Comparison of ENCODE assay signal across 1 cellular context in the genomic region with DNA sequence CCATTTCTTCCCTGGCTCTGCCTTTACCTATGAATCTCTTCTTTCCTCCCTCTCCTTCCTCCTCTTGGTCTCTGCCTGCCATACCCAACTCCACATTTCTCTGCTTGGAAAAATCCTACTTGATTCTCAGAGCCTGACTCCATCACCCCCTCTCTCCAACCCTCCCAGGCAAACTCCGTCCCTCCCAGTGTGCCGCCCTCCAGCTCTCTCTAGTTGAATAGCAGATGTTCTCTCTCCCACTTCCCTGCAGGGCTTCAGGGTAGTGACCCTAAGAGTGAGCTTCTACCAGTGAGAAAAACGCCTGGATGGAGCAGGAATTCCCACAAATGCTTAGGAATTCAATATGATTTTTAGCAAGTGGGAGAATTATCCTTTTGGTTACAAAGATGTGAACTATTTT.
TF ChIP-seq lines count a peak whose summit lies in the region.

No MANE protein-coding gene starts in this region.

TF ChIP-seq in WTC11, 78 proteins besides CTCF, POLR2A, EP300 and RAD21 (continued from another document):
- TF ChIP-seq, protein P1, sequence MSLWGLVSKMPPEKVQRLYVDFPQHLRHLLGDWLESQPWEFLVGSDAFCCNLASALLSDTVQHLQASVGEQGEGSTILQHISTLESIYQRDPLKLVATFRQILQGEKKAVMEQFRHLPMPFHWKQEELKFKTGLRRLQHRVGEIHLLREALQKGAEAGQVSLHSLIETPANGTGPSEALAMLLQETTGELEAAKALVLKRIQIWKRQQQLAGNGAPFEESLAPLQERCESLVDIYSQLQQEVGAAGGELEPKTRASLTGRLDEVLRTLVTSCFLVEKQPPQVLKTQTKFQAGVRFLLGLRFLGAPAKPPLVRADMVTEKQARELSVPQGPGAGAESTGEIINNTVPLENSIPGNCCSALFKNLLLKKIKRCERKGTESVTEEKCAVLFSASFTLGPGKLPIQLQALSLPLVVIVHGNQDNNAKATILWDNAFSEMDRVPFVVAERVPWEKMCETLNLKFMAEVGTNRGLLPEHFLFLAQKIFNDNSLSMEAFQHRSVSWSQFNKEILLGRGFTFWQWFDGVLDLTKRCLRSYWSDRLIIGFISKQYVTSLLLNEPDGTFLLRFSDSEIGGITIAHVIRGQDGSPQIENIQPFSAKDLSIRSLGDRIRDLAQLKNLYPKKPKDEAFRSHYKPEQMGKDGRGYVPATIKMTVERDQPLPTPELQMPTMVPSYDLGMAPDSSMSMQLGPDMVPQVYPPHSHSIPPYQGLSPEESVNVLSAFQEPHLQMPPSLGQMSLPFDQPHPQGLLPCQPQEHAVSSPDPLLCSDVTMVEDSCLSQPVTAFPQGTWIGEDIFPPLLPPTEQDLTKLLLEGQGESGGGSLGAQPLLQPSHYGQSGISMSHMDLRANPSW (CRISPR knock-in tag; conservative IDR thresholded peaks at IDR 0.05; ENCODE audit: low read depth), result no peak
- no peak for TF ChIP-seq JAZF1 (CRISPR knock-in tag; IDR thresholded peaks at IDR 0.05)
- no peak for TF ChIP-seq ZNF396 (CRISPR knock-in tag; IDR thresholded peaks at IDR 0.05; ENCODE audit: borderline replicate concordance)
- no peak for TF ChIP-seq TCF7 (CRISPR knock-in tag; IDR thresholded peaks at IDR 0.05; ENCODE audit: low read depth)
- no peak for TF ChIP-seq SMAD4 (CRISPR knock-in tag; IDR thresholded peaks at IDR 0.05)
- TF ChIP-seq, protein P2, sequence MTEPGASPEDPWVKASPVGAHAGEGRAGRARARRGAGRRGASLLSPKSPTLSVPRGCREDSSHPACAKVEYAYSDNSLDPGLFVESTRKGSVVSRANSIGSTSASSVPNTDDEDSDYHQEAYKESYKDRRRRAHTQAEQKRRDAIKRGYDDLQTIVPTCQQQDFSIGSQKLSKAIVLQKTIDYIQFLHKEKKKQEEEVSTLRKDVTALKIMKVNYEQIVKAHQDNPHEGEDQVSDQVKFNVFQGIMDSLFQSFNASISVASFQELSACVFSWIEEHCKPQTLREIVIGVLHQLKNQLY (CRISPR knock-in tag; IDR thresholded peaks at IDR 0.05), result no peak
- TF ChIP-seq SP1 (CRISPR knock-in tag; conservative IDR thresholded peaks at IDR 0.05), result no peak
- no peak for TF ChIP-seq ZNF121 (CRISPR knock-in tag; IDR thresholded peaks at IDR 0.05)
- TF ChIP-seq, protein P3, sequence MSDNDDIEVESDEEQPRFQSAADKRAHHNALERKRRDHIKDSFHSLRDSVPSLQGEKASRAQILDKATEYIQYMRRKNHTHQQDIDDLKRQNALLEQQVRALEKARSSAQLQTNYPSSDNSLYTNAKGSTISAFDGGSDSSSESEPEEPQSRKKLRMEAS (CRISPR knock-in tag; IDR thresholded peaks at IDR 0.05), result no peak
- no peak for TF ChIP-seq ELF4 (CRISPR knock-in tag; IDR thresholded peaks at IDR 0.05; ENCODE audit: low read depth)
- TF ChIP-seq, protein P4, sequence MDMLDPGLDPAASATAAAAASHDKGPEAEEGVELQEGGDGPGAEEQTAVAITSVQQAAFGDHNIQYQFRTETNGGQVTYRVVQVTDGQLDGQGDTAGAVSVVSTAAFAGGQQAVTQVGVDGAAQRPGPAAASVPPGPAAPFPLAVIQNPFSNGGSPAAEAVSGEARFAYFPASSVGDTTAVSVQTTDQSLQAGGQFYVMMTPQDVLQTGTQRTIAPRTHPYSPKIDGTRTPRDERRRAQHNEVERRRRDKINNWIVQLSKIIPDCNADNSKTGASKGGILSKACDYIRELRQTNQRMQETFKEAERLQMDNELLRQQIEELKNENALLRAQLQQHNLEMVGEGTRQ (CRISPR knock-in tag; IDR thresholded peaks at IDR 0.05), result no peak
- no peak for TF ChIP-seq OVOL2 (CRISPR knock-in tag; IDR thresholded peaks at IDR 0.05; ENCODE audit: borderline replicate concordance)
- no peak for TF ChIP-seq NFE2L1 (CRISPR knock-in tag; IDR thresholded peaks at IDR 0.05)
- TF ChIP-seq, protein P5, sequence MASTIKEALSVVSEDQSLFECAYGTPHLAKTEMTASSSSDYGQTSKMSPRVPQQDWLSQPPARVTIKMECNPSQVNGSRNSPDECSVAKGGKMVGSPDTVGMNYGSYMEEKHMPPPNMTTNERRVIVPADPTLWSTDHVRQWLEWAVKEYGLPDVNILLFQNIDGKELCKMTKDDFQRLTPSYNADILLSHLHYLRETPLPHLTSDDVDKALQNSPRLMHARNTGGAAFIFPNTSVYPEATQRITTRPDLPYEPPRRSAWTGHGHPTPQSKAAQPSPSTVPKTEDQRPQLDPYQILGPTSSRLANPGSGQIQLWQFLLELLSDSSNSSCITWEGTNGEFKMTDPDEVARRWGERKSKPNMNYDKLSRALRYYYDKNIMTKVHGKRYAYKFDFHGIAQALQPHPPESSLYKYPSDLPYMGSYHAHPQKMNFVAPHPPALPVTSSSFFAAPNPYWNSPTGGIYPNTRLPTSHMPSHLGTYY (CRISPR knock-in tag; IDR thresholded peaks at IDR 0.05), result no peak
- no peak for TF ChIP-seq EMX1 (CRISPR knock-in tag; IDR thresholded peaks at IDR 0.05)
- no peak for TF ChIP-seq NFATC4 (CRISPR knock-in tag; IDR thresholded peaks at IDR 0.05)
